Comparison of ENCODE assay signal across 1 cellular context in genomic region chr17:47252209-47252608, GRCh38.
A peak's percentile ranks its signal among the peaks of the same experiment; 100 is the strongest.
TF ChIP-seq lines count a peak whose summit lies in the region.

No MANE protein-coding gene starts in this region.

TF ChIP-seq in HepG2, 621 proteins besides CTCF, POLR2A, EP300 and RAD21 (continued from another document and continues in another):
- TF ChIP-seq, protein P1, sequence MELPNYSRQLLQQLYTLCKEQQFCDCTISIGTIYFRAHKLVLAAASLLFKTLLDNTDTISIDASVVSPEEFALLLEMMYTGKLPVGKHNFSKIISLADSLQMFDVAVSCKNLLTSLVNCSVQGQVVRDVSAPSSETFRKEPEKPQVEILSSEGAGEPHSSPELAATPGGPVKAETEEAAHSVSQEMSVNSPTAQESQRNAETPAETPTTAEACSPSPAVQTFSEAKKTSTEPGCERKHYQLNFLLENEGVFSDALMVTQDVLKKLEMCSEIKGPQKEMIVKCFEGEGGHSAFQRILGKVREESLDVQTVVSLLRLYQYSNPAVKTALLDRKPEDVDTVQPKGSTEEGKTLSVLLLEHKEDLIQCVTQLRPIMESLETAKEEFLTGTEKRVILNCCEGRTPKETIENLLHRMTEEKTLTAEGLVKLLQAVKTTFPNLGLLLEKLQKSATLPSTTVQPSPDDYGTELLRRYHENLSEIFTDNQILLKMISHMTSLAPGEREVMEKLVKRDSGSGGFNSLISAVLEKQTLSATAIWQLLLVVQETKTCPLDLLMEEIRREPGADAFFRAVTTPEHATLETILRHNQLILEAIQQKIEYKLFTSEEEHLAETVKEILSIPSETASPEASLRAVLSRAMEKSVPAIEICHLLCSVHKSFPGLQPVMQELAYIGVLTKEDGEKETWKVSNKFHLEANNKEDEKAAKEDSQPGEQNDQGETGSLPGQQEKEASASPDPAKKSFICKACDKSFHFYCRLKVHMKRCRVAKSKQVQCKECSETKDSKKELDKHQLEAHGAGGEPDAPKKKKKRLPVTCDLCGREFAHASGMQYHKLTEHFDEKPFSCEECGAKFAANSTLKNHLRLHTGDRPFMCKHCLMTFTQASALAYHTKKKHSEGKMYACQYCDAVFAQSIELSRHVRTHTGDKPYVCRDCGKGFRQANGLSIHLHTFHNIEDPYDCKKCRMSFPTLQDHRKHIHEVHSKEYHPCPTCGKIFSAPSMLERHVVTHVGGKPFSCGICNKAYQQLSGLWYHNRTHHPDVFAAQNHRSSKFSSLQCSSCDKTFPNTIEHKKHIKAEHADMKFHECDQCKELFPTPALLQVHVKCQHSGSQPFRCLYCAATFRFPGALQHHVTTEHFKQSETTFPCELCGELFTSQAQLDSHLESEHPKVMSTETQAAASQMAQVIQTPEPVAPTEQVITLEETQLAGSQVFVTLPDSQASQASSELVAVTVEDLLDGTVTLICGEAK (IDR thresholded peaks at IDR 0.05) = no peak
- TF ChIP-seq, protein P1 (CRISPR knock-in tag; IDR thresholded peaks at IDR 0.05) = no peak
- TF ChIP-seq ZNF235 (CRISPR knock-in tag; IDR thresholded peaks at IDR 0.05; ENCODE audit: borderline replicate concordance) (no peak), DPF2 (CRISPR knock-in tag; IDR thresholded peaks at IDR 0.05; ENCODE audit: borderline replicate concordance, low read depth) (no peak), HNRNPH1 (optimal IDR thresholded peaks at IDR 0.05; ENCODE audit: low read depth, low read length) (no peak), ZNF496 (CRISPR knock-in tag; IDR thresholded peaks at IDR 0.05; ENCODE audit: insufficient replicate concordance) (no peak), RARG (CRISPR knock-in tag; IDR thresholded peaks at IDR 0.05; ENCODE audit: low read depth) (no peak), TRIM24 (CRISPR knock-in tag; IDR thresholded peaks at IDR 0.05) (no peak), KMT2B (CRISPR knock-in tag; IDR thresholded peaks at IDR 0.05) (0 out of 2 replicates have a peak, but pooled peaks have one; percentile 60), ZNF644 (CRISPR knock-in tag; IDR thresholded peaks at IDR 0.05; ENCODE audit: low read depth) (no peak), TCF7L2 (IDR thresholded peaks at IDR 0.05; ENCODE audit: low read depth, low read length) (no peak), ZNF234 (CRISPR knock-in tag; conservative IDR thresholded peaks at IDR 0.05) (no peak), U2AF1 (optimal IDR thresholded peaks at IDR 0.05; ENCODE audit: low read depth, low read length) (no peak), PHF8 (CRISPR knock-in tag; IDR thresholded peaks at IDR 0.05) (peak; percentile 35; the same call in 1 of the 2 replicates), SMAD9 (CRISPR knock-in tag; IDR thresholded peaks at IDR 0.05) (no peak), MYNN (CRISPR knock-in tag; IDR thresholded peaks at IDR 0.05; ENCODE audit: low read depth) (no peak), TCF7 (IDR thresholded peaks at IDR 0.05; ENCODE audit: low read depth) (no peak), HDAC6 (IDR thresholded peaks at IDR 0.05; ENCODE audit: low read depth, low read length) (no peak), ZNF512 (CRISPR knock-in tag; IDR thresholded peaks at IDR 0.05) (no peak), ZNF296 (CRISPR knock-in tag; conservative IDR thresholded peaks at IDR 0.05) (no peak), ZNF124 (CRISPR knock-in tag; IDR thresholded peaks at IDR 0.05) (no peak), TEF (CRISPR knock-in tag; IDR thresholded peaks at IDR 0.05) (no peak), STAG1 (CRISPR knock-in tag; IDR thresholded peaks at IDR 0.05) (no peak; the same call in 1 of the 2 replicates), SP4 (CRISPR knock-in tag; IDR thresholded peaks at IDR 0.05) (no peak), NFIB (CRISPR knock-in tag; IDR thresholded peaks at IDR 0.05; ENCODE audit: borderline replicate concordance) (no peak), MED13 (CRISPR knock-in tag; IDR thresholded peaks at IDR 0.05) (no peak), ASH2L (IDR thresholded peaks at IDR 0.05; ENCODE audit: insufficient read length, low read depth, low read length) (peak; percentile 31), ARNT2 (CRISPR knock-in tag; IDR thresholded peaks at IDR 0.05; ENCODE audit: low read depth) (no peak), LBX2 (CRISPR knock-in tag; IDR thresholded peaks at IDR 0.05; ENCODE audit: borderline replicate concordance) (no peak), IRF2 (CRISPR knock-in tag; IDR thresholded peaks at IDR 0.05) (no peak), ZNF670 (CRISPR knock-in tag; IDR thresholded peaks at IDR 0.05; ENCODE audit: borderline replicate concordance) (no peak), ZKSCAN1 (IDR thresholded peaks at IDR 0.05; ENCODE audit: low read length) (no peak), ARID3A (IDR thresholded peaks at IDR 0.05; ENCODE audit: low read depth, low read length) (no peak; the same call in 1 of the 2 replicates), TGIF2 (CRISPR knock-in tag; IDR thresholded peaks at IDR 0.05) (no peak), PITX1 (CRISPR knock-in tag; IDR thresholded peaks at IDR 0.05) (no peak), CERS6 (CRISPR knock-in tag; IDR thresholded peaks at IDR 0.05) (no peak), SATB2 (CRISPR knock-in tag; IDR thresholded peaks at IDR 0.05) (no peak), CREM (IDR thresholded peaks at IDR 0.05) (no peak), CREM (CRISPR knock-in tag; IDR thresholded peaks at IDR 0.05) (no peak), SIN3A (IDR thresholded peaks at IDR 0.05; ENCODE audit: borderline replicate concordance, low read depth, low read length) (no peak), TAF15 (IDR thresholded peaks at IDR 0.05; ENCODE audit: low read depth, low read length, poor library complexity, severe bottlenecking) (no peak), ZKSCAN8 (CRISPR knock-in tag; IDR thresholded peaks at IDR 0.05; ENCODE audit: borderline replicate concordance) (no peak), ZNF382 (CRISPR knock-in tag; IDR thresholded peaks at IDR 0.05; ENCODE audit: borderline replicate concordance) (no peak), KDM4B (CRISPR knock-in tag; IDR thresholded peaks at IDR 0.05) (no peak), ZNF510 (CRISPR knock-in tag; IDR thresholded peaks at IDR 0.05; ENCODE audit: low read depth) (no peak), ZNF274 (CRISPR knock-in tag; IDR thresholded peaks at IDR 0.05) (no peak; the same call in 1 of the 2 replicates), ZMAT3 (CRISPR knock-in tag; conservative IDR thresholded peaks at IDR 0.05) (no peak), RFX5 (IDR thresholded peaks at IDR 0.05; ENCODE audit: low read depth, low read length) (no peak), NFKBIZ (CRISPR knock-in tag; IDR thresholded peaks at IDR 0.05) (no peak), HOXD1 (CRISPR knock-in tag; IDR thresholded peaks at IDR 0.05) (no peak), ZNF33A (CRISPR knock-in tag; IDR thresholded peaks at IDR 0.05; ENCODE audit: borderline replicate concordance) (no peak), ARHGAP35 (CRISPR knock-in tag; IDR thresholded peaks at IDR 0.05; ENCODE audit: borderline replicate concordance) (no peak), MZF1 (CRISPR knock-in tag; IDR thresholded peaks at IDR 0.05; ENCODE audit: borderline replicate concordance) (no peak), REL (CRISPR knock-in tag; conservative IDR thresholded peaks at IDR 0.05) (no peak), ZNF136 (CRISPR knock-in tag; IDR thresholded peaks at IDR 0.05; ENCODE audit: low read depth) (no peak), MYC (CRISPR knock-in tag; IDR thresholded peaks at IDR 0.05; ENCODE audit: borderline replicate concordance) (no peak)
- TF ChIP-seq, protein P2, sequence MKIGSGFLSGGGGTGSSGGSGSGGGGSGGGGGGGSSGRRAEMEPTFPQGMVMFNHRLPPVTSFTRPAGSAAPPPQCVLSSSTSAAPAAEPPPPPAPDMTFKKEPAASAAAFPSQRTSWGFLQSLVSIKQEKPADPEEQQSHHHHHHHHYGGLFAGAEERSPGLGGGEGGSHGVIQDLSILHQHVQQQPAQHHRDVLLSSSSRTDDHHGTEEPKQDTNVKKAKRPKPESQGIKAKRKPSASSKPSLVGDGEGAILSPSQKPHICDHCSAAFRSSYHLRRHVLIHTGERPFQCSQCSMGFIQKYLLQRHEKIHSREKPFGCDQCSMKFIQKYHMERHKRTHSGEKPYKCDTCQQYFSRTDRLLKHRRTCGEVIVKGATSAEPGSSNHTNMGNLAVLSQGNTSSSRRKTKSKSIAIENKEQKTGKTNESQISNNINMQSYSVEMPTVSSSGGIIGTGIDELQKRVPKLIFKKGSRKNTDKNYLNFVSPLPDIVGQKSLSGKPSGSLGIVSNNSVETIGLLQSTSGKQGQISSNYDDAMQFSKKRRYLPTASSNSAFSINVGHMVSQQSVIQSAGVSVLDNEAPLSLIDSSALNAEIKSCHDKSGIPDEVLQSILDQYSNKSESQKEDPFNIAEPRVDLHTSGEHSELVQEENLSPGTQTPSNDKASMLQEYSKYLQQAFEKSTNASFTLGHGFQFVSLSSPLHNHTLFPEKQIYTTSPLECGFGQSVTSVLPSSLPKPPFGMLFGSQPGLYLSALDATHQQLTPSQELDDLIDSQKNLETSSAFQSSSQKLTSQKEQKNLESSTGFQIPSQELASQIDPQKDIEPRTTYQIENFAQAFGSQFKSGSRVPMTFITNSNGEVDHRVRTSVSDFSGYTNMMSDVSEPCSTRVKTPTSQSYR (CRISPR knock-in tag; IDR thresholded peaks at IDR 0.05; ENCODE audit: borderline replicate concordance) = 0 out of 2 replicates have a peak, but pooled peaks have one; percentile 5
- TF ChIP-seq, protein P3, sequence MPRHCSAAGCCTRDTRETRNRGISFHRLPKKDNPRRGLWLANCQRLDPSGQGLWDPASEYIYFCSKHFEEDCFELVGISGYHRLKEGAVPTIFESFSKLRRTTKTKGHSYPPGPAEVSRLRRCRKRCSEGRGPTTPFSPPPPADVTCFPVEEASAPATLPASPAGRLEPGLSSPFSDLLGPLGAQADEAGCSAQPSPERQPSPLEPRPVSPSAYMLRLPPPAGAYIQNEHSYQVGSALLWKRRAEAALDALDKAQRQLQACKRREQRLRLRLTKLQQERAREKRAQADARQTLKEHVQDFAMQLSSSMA (CRISPR knock-in tag; IDR thresholded peaks at IDR 0.05) = no peak
